ENCODE assay signal across 17 cellular contexts in genomic region chr1:221089273-221089672, GRCh38.
DNase-seq lines count a peak whose midpoint lies in the region; ATAC-seq, FAIRE-seq and TF ChIP-seq lines count a peak whose summit lies in the region.
"Had no signal": no experiment of that assay in that cellular context is flagged by ENCODE, and none has a peak within 500 bp of the region (broad histone marks: within the 10 kb centered on the region; RNA-seq: fewer than 3 reads in every experiment).

No MANE protein-coding gene starts in this region.

- no peaks in the 10 kb centered on the region for H3K36me3 ChIP-seq in ACC112 (ENCODE audit: insufficient read depth, low read length)
- H3K36me3 ChIP-seq in body of pancreas (replicated peaks in 1 of 2; ENCODE audit: insufficient read depth in 1 of 2, low read depth in 2 of 2), result no peaks in the 10 kb centered on the region
- H3K36me3 ChIP-seq: ascending aorta, heart left ventricle had no signal

- no peaks in the 10 kb centered on the region for H3K79me2 ChIP-seq in ACC112 (ENCODE audit: control insufficient read depth, insufficient read depth, low read length, unreplicated experiment)

- intact Hi-C loops in body of pancreas (cut with DNase I), result no loop called here

- no peak for TF ChIP-seq CTCF in body of pancreas (IDR thresholded peaks at IDR 0.05)

- H3K27me3 ChIP-seq in ACC112 (ENCODE audit: insufficient read depth, low read length) (no peaks in the 10 kb centered on the region), body of pancreas (no peaks in the 10 kb centered on the region)
- H3K27me3 ChIP-seq: ascending aorta, heart left ventricle had no signal

- WGBS in body of pancreas, 2 donors, result 81 to 85% methylated on average over 3 of the region's 3 CpGs

- peak overlapping the region; percentile 91 for H2AFZ ChIP-seq in ACC112 (ENCODE audit: low read length, unreplicated experiment)

- DNase-seq in HTR-8/SVneo (ENCODE audit: insufficient read length, low spot score) (peak; percentile 25), body of pancreas (no peak), kidney glomerular epithelial cell (lab: John Stamatoyannopoulos, UW) (peak; percentile 59), H4 (ENCODE audit: low spot score) (no peak), NCI-H2196 treated with DMSO at 0.1 percent for 48 hours (lab: John Stamatoyannopoulos, UW; ENCODE audit: unreplicated experiment) (no peak)
- no peak for DNase-seq in effector CD4-positive, alpha-beta T cell
- DNase-seq in stimulated activated naive CD4-positive, alpha-beta T cell (lab: John Stamatoyannopoulos, UW), result no peak
- DNase-seq: activated CD4-positive, alpha-beta T cell treated with anti-CD3 and anti-CD28 coated beads, Interleukin-2, amount 10 ng/mL, durations not matched to agents 7 days and 5 days; activated CD8-positive, alpha-beta memory T cell treated with anti-CD3 and anti-CD28 coated beads, Interleukin-2, amount 50 U/mL, for 48 hours; cortex of kidney; erythroblast; heart left ventricle; NCI-H69; right cardiac atrium had no signal

- H3K4me1 ChIP-seq in ACC112 (ENCODE audit: control insufficient read depth, insufficient read depth, low read length, unreplicated experiment) (peaks cover 34% of the 10 kb centered on the region), body of pancreas (peaks cover 4% of the 10 kb centered on the region)
- H3K4me1 ChIP-seq: ascending aorta had no signal

- H3K27ac ChIP-seq in ACC112 (ENCODE audit: low read depth, low read length) (peak overlapping the region; percentile 74), body of pancreas (no peak overlapping the region)
- H3K27ac ChIP-seq: ascending aorta, heart left ventricle had no signal

- no peaks in the 10 kb centered on the region for H3K9me3 ChIP-seq in body of pancreas
- H3K9me3 ChIP-seq: ascending aorta, heart left ventricle had no signal

- no peak overlapping the region for H3K4me3 ChIP-seq in ACC112 (ENCODE audit: low read depth, low read length)
- no peak overlapping the region for H3K4me3 ChIP-seq in body of pancreas
- H3K4me3 ChIP-seq: ascending aorta, heart left ventricle had no signal

- no peak for TF ChIP-seq POLR2A in body of pancreas (IDR thresholded peaks at IDR 0.05)

- peak; percentile 52 for FAIRE-seq in HTR-8/SVneo (lab: Jason Lieb, UNC)
- FAIRE-seq: islet of Langerhans had no signal

- peak; percentile 65 for ATAC-seq in body of pancreas
- ATAC-seq: heart left ventricle, right cardiac atrium had no signal

Comparison
In these comparisons a context has a peak if more than half of its experiments do, and no peak if none do; other contexts are left out.
1. DNase-seq: peak in HTR-8/SVneo (single experiment) and kidney glomerular epithelial cell (single experiment); none in body of pancreas (0 of 4), H4 (single experiment), effector CD4-positive, alpha-beta T cell (single experiment), NCI-H2196 treated with DMSO at 0.1 percent for 48 hours (single experiment) and stimulated activated naive CD4-positive, alpha-beta T cell (0 of 6).